8 cellular contexts compared by ENCODE assay signal in the genomic region with DNA sequence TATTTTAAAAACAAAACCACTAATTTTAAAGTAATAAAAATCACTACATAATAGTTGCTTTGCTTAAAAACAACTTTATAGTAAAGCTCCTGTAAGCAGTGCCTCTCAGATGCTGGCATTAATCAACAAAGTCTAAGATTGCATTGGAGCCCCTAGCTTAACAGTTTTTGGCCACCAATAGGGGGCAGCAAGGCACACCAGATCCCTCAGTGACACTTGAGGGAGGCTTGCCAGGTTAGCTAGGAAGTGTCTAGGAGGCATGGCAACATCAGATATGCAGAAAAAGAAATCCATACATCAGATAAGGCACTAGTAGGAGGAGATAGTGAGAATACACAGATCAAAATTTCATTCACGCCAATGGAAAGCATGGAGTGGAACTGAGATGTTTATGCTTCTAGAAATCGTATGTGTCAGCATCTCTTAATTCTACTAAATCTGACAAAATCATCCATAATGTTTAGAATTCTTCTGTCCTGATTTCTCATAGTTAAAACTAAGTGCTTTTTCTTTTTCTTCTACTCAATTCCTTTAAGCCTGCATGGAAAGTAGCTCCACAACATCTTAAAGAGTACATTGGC.
A peak's percentile ranks its signal among the peaks of the same experiment; 100 is the strongest.
DNase-seq lines count a peak whose midpoint lies in the region; ATAC-seq and TF ChIP-seq lines count a peak whose summit lies in the region.

No MANE protein-coding gene starts in this region.

- no peak overlapping the region for H3K27ac Mint-ChIP-seq in activated naive CD4-positive, alpha-beta T cell treated with anti-CD3 and anti-CD28 coated beads, Interleukin-2, amount 50 U/mL, for 72 hours

- no peaks in the 10 kb centered on the region for H3K36me3 Mint-ChIP-seq in activated naive CD4-positive, alpha-beta T cell treated with anti-CD3 and anti-CD28 coated beads, Interleukin-2, amount 50 U/mL, for 72 hours

- DNase-seq in NAMALWA (ENCODE audit: low spot score) (peak; percentile 75), SK-N-MC (ENCODE audit: low read depth, low spot score) (peak; percentile 30), heart left ventricle (peak; percentile 62 to 75 (median 71)), retina (peak; percentile 55), cortex of kidney (lab: John Stamatoyannopoulos, UW) (no peak)
- DNase-seq in activated naive CD4-positive, alpha-beta T cell treated with anti-CD3 and anti-CD28 coated beads, Interleukin-2, amount 50 U/mL, for 72 hours (ENCODE audit: low spot score in 2 of 2), result peak in 1 of 2 donors; percentile 73

- TF ChIP-seq CTCF in GM12872 (IDR thresholded peaks at IDR 0.05; ENCODE audit: insufficient read depth, low read depth, low read length) (peak; percentile 80), heart left ventricle (IDR thresholded peaks at IDR 0.05) (peak; percentile 59 to 91 (median 82))

- H3K4me1 ChIP-seq in heart left ventricle, result no peaks in the 10 kb centered on the region

- peak; percentile 87 for ATAC-seq in HG02571 (IDR thresholded peaks at IDR 0.05; ENCODE audit: unreplicated experiment)
- peak; percentile 79 to 82 for ATAC-seq in activated naive CD4-positive, alpha-beta T cell treated with anti-CD3 and anti-CD28 coated beads, Interleukin-2, amount 50 U/mL, for 72 hours
- peak in 3 of 4 donors; percentile 84 to 88 (median 87) for ATAC-seq in heart left ventricle

- 54 to 77% (median 63%) methylated on average over 2 of the region's 2 CpGs for WGBS in heart left ventricle, 4 donors

- no peak overlapping the region for H3K27ac ChIP-seq in SK-N-MC
- H3K27ac ChIP-seq in heart left ventricle, result no peak overlapping the region

- TF ChIP-seq POLR2A in heart left ventricle (IDR thresholded peaks at IDR 0.05), result no peak

- no peaks in the 10 kb centered on the region for H3K27me3 ChIP-seq in heart left ventricle

- H3K36me3 ChIP-seq in SK-N-MC (ENCODE audit: insufficient read depth, low read length) (no peaks in the 10 kb centered on the region), heart left ventricle (no peaks in the 10 kb centered on the region)

- no peak overlapping the region for H3K9ac ChIP-seq in SK-N-MC (ENCODE audit: insufficient read length)

- intact Hi-C loops in heart left ventricle (cut with DNase I), result loop anchor here (2.0 to 10.0 kb wide), 9 partner anchors 99 to 457 kb away; no protein-coding TSS in a partner anchor

- H3K4me3 ChIP-seq in SK-N-MC (no peak overlapping the region), heart left ventricle (no peak overlapping the region)

- peaks cover 0 to 3% of the 10 kb centered on the region in 2 donors for H3K9me3 Mint-ChIP-seq in activated naive CD4-positive, alpha-beta T cell treated with anti-CD3 and anti-CD28 coated beads, Interleukin-2, amount 50 U/mL, for 72 hours

- H3K9me3 ChIP-seq in SK-N-MC (ENCODE audit: low read depth, low read length), result no peaks in the 10 kb centered on the region
- no peaks in the 10 kb centered on the region for H3K9me3 ChIP-seq in heart left ventricle
